Comparison of ENCODE assay signal across 1 cellular context in the genomic region with DNA sequence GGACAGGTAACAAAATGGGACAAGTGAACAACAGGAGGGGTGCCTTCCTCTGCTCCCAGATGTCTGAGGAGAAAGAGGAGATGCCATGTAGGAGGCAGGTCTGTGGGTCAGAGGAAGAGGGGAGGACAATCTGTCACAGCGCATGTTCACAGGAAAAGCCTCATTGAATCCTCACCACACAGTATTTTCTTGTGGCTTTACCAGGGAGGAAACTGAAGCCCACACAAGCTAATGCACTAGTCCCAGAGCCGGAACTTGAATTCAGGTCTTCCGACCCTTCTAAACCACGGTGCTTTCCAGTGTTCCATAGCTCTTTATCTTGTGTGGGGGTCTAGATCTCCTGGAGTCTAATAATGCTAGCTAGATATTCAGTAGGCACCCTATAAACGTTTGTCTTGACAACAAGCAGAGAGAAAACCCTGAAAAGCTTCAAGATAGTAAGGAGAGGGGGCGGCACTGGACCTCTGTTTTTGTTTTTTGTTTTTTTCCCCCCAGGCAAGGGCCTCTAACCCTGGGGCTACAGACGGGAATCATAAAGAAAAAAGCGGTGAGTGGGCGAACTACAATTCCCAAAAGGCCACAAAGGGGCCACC.
TF ChIP-seq lines count a peak whose summit lies in the region.

No MANE protein-coding gene starts in this region.

TF ChIP-seq in IMR-90, 13 proteins besides CTCF, POLR2A, EP300 and RAD21 (continued from another document):
- TF ChIP-seq MAZ (IDR thresholded peaks at IDR 0.05; ENCODE audit: borderline replicate concordance, low read depth, low read length) (no peak; the same call in 1 of the 2 replicates), RFX5 (IDR thresholded peaks at IDR 0.05; ENCODE audit: low read depth, low read length) (no peak)
- TF ChIP-seq, protein P1, sequence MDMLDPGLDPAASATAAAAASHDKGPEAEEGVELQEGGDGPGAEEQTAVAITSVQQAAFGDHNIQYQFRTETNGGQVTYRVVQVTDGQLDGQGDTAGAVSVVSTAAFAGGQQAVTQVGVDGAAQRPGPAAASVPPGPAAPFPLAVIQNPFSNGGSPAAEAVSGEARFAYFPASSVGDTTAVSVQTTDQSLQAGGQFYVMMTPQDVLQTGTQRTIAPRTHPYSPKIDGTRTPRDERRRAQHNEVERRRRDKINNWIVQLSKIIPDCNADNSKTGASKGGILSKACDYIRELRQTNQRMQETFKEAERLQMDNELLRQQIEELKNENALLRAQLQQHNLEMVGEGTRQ (IDR thresholded peaks at IDR 0.05; ENCODE audit: low read depth, low read length): no peak
